In genomic region chr17:64536913-64537312, GRCh38 we compare ENCODE assay signal across 24 cellular contexts.
"Had no signal": no experiment of that assay in that cellular context is flagged by ENCODE, and none has a peak within 500 bp of the region (broad histone marks: within the 10 kb centered on the region; RNA-seq: fewer than 3 reads in every experiment).

No MANE protein-coding gene starts in this region.

- H3K4me1 ChIP-seq: colonic mucosa, foreskin keratinocyte, lower lobe of right lung had no signal

- H3K9me3 Mint-ChIP-seq: activated CD4-positive, alpha-beta T cell treated with anti-CD3 and anti-CD28 coated beads, Interleukin-2, amount 10 ng/mL, durations not matched to agents 7 days and 5 days; activated naive CD8-positive, alpha-beta T cell treated with anti-CD3 and anti-CD28 coated beads, Interleukin-2, amount 10 ng/mL, durations not matched to agents 7 days and 5 days; T-cell had no signal

- H3K27ac Mint-ChIP-seq: activated CD4-positive, alpha-beta T cell treated with anti-CD3 and anti-CD28 coated beads, Interleukin-2, amount 10 ng/mL, durations not matched to agents 7 days and 5 days; activated naive CD8-positive, alpha-beta T cell treated with anti-CD3 and anti-CD28 coated beads, Interleukin-2, amount 10 ng/mL, durations not matched to agents 7 days and 5 days had no signal

- H3K27me3 ChIP-seq: brain microvascular endothelial cell, colonic mucosa, foreskin keratinocyte, tibial artery had no signal

- H3K4me3 ChIP-seq: colonic mucosa, lower lobe of right lung, tibial artery had no signal

- H3K36me3 ChIP-seq: colonic mucosa had no signal

- H3K9me2 ChIP-seq: SK-N-SH had no signal

- ATAC-seq: foreskin keratinocyte; lower lobe of right lung; stimulated activated naive CD8-positive, alpha-beta T cell treated with anti-CD3 and anti-CD28 coated beads, Interleukin-15, Interleukin-2, amounts not matched to agents 100 U/mL and 50 U/mL, for 24 hours; T-cell had no signal

- H3K27ac ChIP-seq: brain microvascular endothelial cell, colonic mucosa, foreskin keratinocyte, lower lobe of right lung, tibial artery had no signal

- H3K4me1 Mint-ChIP-seq: activated CD4-positive, alpha-beta T cell treated with anti-CD3 and anti-CD28 coated beads, Interleukin-2, amount 10 ng/mL, durations not matched to agents 7 days and 5 days had no signal

- H3K9ac ChIP-seq: SK-N-SH had no signal

- DNase-seq: activated CD4-positive, alpha-beta T cell treated with anti-CD3 and anti-CD28 coated beads, Interleukin-2, amount 10 ng/mL, durations not matched to agents 7 days and 5 days; activated CD4-positive, CD25-positive, alpha-beta regulatory T cell; activated effector memory CD4-positive, alpha-beta T cell treated with Interleukin-2 at 50 U/mL for 16 hours; activated naive CD8-positive, alpha-beta T cell treated with anti-CD3 and anti-CD28 coated beads, Interleukin-2, amount 10 ng/mL, durations not matched to agents 7 days and 5 days; anterior cingulate cortex; brain microvascular endothelial cell; central memory CD4-positive, alpha-beta T cell; colonic mucosa; foreskin keratinocyte; glutamatergic neuron; hippocampal formation; left cardiac atrium; lower lobe of right lung; midbrain; occipital lobe; posterior cingulate gyrus; retina; SK-N-SH; stimulated activated CD4-positive, alpha-beta T cell treated with anti-CD3 and anti-CD28 coated beads, Interleukin-2, amount 100 ng/mL, for 24 hours; stimulated activated naive CD8-positive, alpha-beta T cell treated with anti-CD3 and anti-CD28 coated beads, Interleukin-15, Interleukin-2, amounts not matched to agents 100 U/mL and 50 U/mL, for 24 hours; substantia nigra; T-cell; T-helper 9 cell; tibial artery had no signal

- H3K4me3 Mint-ChIP-seq: activated CD4-positive, alpha-beta T cell treated with anti-CD3 and anti-CD28 coated beads, Interleukin-2, amount 10 ng/mL, durations not matched to agents 7 days and 5 days; activated naive CD8-positive, alpha-beta T cell treated with anti-CD3 and anti-CD28 coated beads, Interleukin-2, amount 10 ng/mL, durations not matched to agents 7 days and 5 days; T-cell had no signal

- H3K4me2 ChIP-seq: SK-N-SH had no signal

- H3K9me3 ChIP-seq: colonic mucosa, lower lobe of right lung, SK-N-SH, tibial artery had no signal

- H3K27me3 Mint-ChIP-seq: activated CD4-positive, alpha-beta T cell treated with anti-CD3 and anti-CD28 coated beads, Interleukin-2, amount 10 ng/mL, durations not matched to agents 7 days and 5 days; activated naive CD8-positive, alpha-beta T cell treated with anti-CD3 and anti-CD28 coated beads, Interleukin-2, amount 10 ng/mL, durations not matched to agents 7 days and 5 days; T-cell had no signal
